8 cellular contexts compared by ENCODE assay signal in genomic region chr19:5131031-5131865, GRCh38.
DNase-seq lines count a peak whose midpoint lies in the region; ATAC-seq lines count a peak whose summit lies in the region.

No MANE protein-coding gene starts in this region.

- peak overlapping the region; percentile 98 for H3K27ac Mint-ChIP-seq in stimulated activated naive B cell treated with anti-CD40 and anti-IgM and Interleukin-4, amounts not matched to agents 10 μg/mL and 1 μg/mL and 100 μg/mL, for 72 hours

- H3K36me3 Mint-ChIP-seq in stimulated activated naive B cell treated with anti-CD40 and anti-IgM and Interleukin-4, amounts not matched to agents 10 μg/mL and 1 μg/mL and 100 μg/mL, for 72 hours, result peaks cover 41 to 57% of the 10 kb centered on the region in 2 donors

- no peak for DNase-seq in activated CD4-positive, CD25-positive, alpha-beta regulatory T cell (lab: John Stamatoyannopoulos, UW)
- peak; percentile 48 for DNase-seq in activated CD8-positive, alpha-beta memory T cell treated with anti-CD3 and anti-CD28 coated beads, Interleukin-2, amount 50 U/mL, for 4 hours
- DNase-seq in stimulated activated naive B cell treated with anti-CD40 and anti-IgM and Interleukin-4, amounts not matched to agents 10 μg/mL and 1 μg/mL and 100 μg/mL, for 72 hours, result peak; percentile 83
- no peak for DNase-seq in kidney glomerular epithelial cell (lab: John Stamatoyannopoulos, UW)
- DNase-seq in activated CD4-positive, CD25-positive, alpha-beta regulatory T cell treated with anti-CD3 and anti-CD28 coated beads, Interleukin-2, amount 50 U/mL, for 72 hours, result no peak
- DNase-seq in RKO (ENCODE audit: low spot score), result no peak

- H3K4me1 Mint-ChIP-seq in stimulated activated naive B cell treated with anti-CD40 and anti-IgM and Interleukin-4, amounts not matched to agents 10 μg/mL and 1 μg/mL and 100 μg/mL, for 72 hours, result peaks cover 60 to 100% of the 10 kb centered on the region in 2 donors

- peak; percentile 14 to 18 for ATAC-seq in activated CD4-positive, CD25-positive, alpha-beta regulatory T cell treated with anti-CD3 and anti-CD28 coated beads, Interleukin-2, amount 50 U/mL, for 24 hours
- peak; percentile 19 for ATAC-seq in HG02938 (IDR thresholded peaks at IDR 0.05; ENCODE audit: unreplicated experiment)
- ATAC-seq in stimulated activated naive B cell treated with anti-CD40 and anti-IgM and Interleukin-4, amounts not matched to agents 10 μg/mL and 1 μg/mL and 100 μg/mL, for 72 hours (replicated peaks), result peak; percentile 62 to 70

- H3K27me3 Mint-ChIP-seq in stimulated activated naive B cell treated with anti-CD40 and anti-IgM and Interleukin-4, amounts not matched to agents 10 μg/mL and 1 μg/mL and 100 μg/mL, for 72 hours, result no peaks in the 10 kb centered on the region

- H3K9me3 Mint-ChIP-seq in stimulated activated naive B cell treated with anti-CD40 and anti-IgM and Interleukin-4, amounts not matched to agents 10 μg/mL and 1 μg/mL and 100 μg/mL, for 72 hours, result no peaks in the 10 kb centered on the region

- peak overlapping the region; percentile 90 to 97 for H3K4me3 Mint-ChIP-seq in stimulated activated naive B cell treated with anti-CD40 and anti-IgM and Interleukin-4, amounts not matched to agents 10 μg/mL and 1 μg/mL and 100 μg/mL, for 72 hours

Comparison
In these comparisons a context has a peak if more than half of its experiments do, and no peak if none do; other contexts are left out.
1. ATAC-seq: peak in every context shown above with its lines; median percentile 66 in stimulated activated naive B cell treated with anti-CD40 and anti-IgM and Interleukin-4, amounts not matched to agents 10 μg/mL and 1 μg/mL and 100 μg/mL, for 72 hours; 19 in HG02938; 16 in activated CD4-positive, CD25-positive, alpha-beta regulatory T cell treated with anti-CD3 and anti-CD28 coated beads, Interleukin-2, amount 50 U/mL, for 24 hours.
2. DNase-seq: peak in activated CD8-positive, alpha-beta memory T cell treated with anti-CD3 and anti-CD28 coated beads, Interleukin-2, amount 50 U/mL, for 4 hours (single experiment) and stimulated activated naive B cell treated with anti-CD40 and anti-IgM and Interleukin-4, amounts not matched to agents 10 μg/mL and 1 μg/mL and 100 μg/mL, for 72 hours (single experiment); none in activated CD4-positive, CD25-positive, alpha-beta regulatory T cell (0 of 4), kidney glomerular epithelial cell (single experiment), activated CD4-positive, CD25-positive, alpha-beta regulatory T cell treated with anti-CD3 and anti-CD28 coated beads, Interleukin-2, amount 50 U/mL, for 72 hours (single experiment) and RKO (single experiment).